In genomic region chr10:43304079-43304686, GRCh38 we compare ENCODE assay signal across 10 cellular contexts.
DNase-seq lines count a peak whose midpoint lies in the region; FAIRE-seq and TF ChIP-seq lines count a peak whose summit lies in the region.
"Had no signal": no experiment of that assay in that cellular context is flagged by ENCODE, and none has a peak within 500 bp of the region (broad histone marks: within the 10 kb centered on the region; RNA-seq: fewer than 3 reads in every experiment).

No MANE protein-coding gene starts in this region.

- H3K36me3 ChIP-seq in HEK293 (ENCODE audit: control insufficient read depth in 2 of 2, insufficient read depth in 1 of 2, low read length in 2 of 2): no peaks in the 10 kb centered on the region
- H3K36me3 ChIP-seq: adrenal gland had no signal

- no peak for TF ChIP-seq CTCF in HEK293 (tag by site-specific recombination; IDR thresholded peaks at IDR 0.05)
- TF ChIP-seq CTCF in RWPE1 (conservative IDR thresholded peaks at IDR 0.05; ENCODE audit: low read depth): no peak
- no peak for TF ChIP-seq CTCF in D721Med (IDR thresholded peaks at IDR 0.05; ENCODE audit: insufficient read depth, missing control alignments)

- H3K27ac ChIP-seq in HEK293 (ENCODE audit: extremely low read depth, low read depth, low read length) (no peak overlapping the region), skin epidermis (peak overlapping the region in 5 of 21 experiments; percentile 4 to 58 (median 35)), RWPE1 (no peak overlapping the region)
- H3K27ac ChIP-seq: adrenal gland, HL-60 had no signal

- CTCF ChIA-PET in HEK293 (lab: Yijun Ruan, JAX) (interaction anchor here (1.3 kb wide), 1 partner anchor 11 kb away, joined by 7 read pairs; no protein-coding TSS in a partner anchor), RWPE1 (lab: Yijun Ruan, JAX) (interaction anchor here (0.8 to 1.0 kb wide), 2 partner anchors 44 to 49 kb away, joined by 3 read pairs; no protein-coding TSS in a partner anchor)

- H3K4me1 Mint-ChIP-seq in activated naive CD8-positive, alpha-beta T cell (ENCODE audit: low read depth): peaks cover 55% of the 10 kb centered on the region

- FAIRE-seq in D721Med (lab: Jason Lieb, UNC): no peak

- DNase-seq in RWPE1 (ENCODE audit: low spot score) (no peak), COLO668 (lab: John Stamatoyannopoulos, UW; ENCODE audit: unreplicated experiment) (no peak), D721Med (ENCODE audit: insufficient read length, low spot score) (no peak), HK-2 (ENCODE audit: unreplicated experiment) (no peak)

- H3K4me3 ChIP-seq in HEK293 (ENCODE audit: low read depth, low read length) (no peak overlapping the region), iPS-18c (ENCODE audit: insufficient read depth, low read depth, low read length) (peak overlapping the region; percentile 64), skin epidermis (peak overlapping the region; percentile 17 to 37 (median 29))

- no peaks in the 10 kb centered on the region for H3K4me1 ChIP-seq in HEK293 (ENCODE audit: control insufficient read depth, insufficient read depth, low read length)

- peak overlapping the region; percentile 10 for H3K27ac Mint-ChIP-seq in activated naive CD8-positive, alpha-beta T cell

- H3K27me3 Mint-ChIP-seq in activated naive CD8-positive, alpha-beta T cell: no peaks in the 10 kb centered on the region

- POLR2A ChIA-PET in HEK293 (lab: Yijun Ruan, JAX) (no interaction called here), RWPE1 (lab: Yijun Ruan, JAX; ENCODE audit: low non-redundant PET) (no interaction called here)

- H3K9me3 ChIP-seq in HEK293 (ENCODE audit: control insufficient read depth, insufficient read depth, low read depth, low read length) (no peaks in the 10 kb centered on the region), iPS-18c (ENCODE audit: control insufficient read depth, insufficient read depth, low read length) (peaks cover 3% of the 10 kb centered on the region)
- H3K9me3 ChIP-seq: adrenal gland had no signal

- H3K4me3 Mint-ChIP-seq in activated naive CD8-positive, alpha-beta T cell: peak overlapping the region; percentile 79

- no peaks in the 10 kb centered on the region for H3K36me3 Mint-ChIP-seq in activated naive CD8-positive, alpha-beta T cell

- peaks cover 3% of the 10 kb centered on the region for H3K9me3 Mint-ChIP-seq in activated naive CD8-positive, alpha-beta T cell (ENCODE audit: low read depth)

TF ChIP-seq in HEK293, 187 proteins besides CTCF, POLR2A, EP300 and RAD21:
- peak; percentile 54 for TF ChIP-seq PRDM10 (tag by site-specific recombination; IDR thresholded peaks at IDR 0.05)
- TF ChIP-seq PRDM6 (tag by site-specific recombination; IDR thresholded peaks at IDR 0.05): no peak
